ENCODE assay signal across 20 cellular contexts in the genomic region with DNA sequence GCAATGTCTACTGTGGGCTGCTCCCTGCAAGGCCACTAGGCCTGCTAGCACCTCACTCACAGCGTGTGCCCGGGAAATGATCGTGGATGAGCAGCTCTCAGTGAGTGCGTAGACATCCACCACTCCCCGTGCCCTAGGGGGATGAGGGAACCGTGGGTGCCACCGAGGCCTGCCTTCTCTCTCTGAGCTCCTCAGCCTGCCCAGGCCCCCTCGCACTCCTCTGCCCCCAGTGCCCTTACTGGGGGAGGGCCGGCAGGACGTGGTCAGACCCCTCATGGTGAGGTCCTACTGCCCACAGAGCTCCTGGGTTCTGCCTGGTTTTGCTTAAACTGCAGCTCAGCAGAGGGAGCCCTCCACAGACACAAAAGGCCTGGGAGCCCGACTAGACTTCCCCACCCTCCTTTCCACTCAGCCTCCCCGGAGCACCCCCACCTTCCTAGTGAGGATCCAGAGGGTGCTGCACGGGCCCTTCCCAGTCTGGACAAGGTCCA.
DNase-seq lines count a peak whose midpoint lies in the region; FAIRE-seq and TF ChIP-seq lines count a peak whose summit lies in the region.
"Had no signal": no experiment of that assay in that cellular context is flagged by ENCODE, and none has a peak within 500 bp of the region (broad histone marks: within the 10 kb centered on the region; RNA-seq: fewer than 3 reads in every experiment).

No MANE protein-coding gene starts in this region.

- H2AFZ ChIP-seq in H1 (ENCODE audit: low read length), result no peak overlapping the region

- FAIRE-seq in H1 (lab: Jason Lieb, UNC), result no peak
- FAIRE-seq in GM19239 (lab: Jason Lieb, UNC), result no peak
- FAIRE-seq: colon, endometrium, TTC549 had no signal

- H3K14ac ChIP-seq in H1 (ENCODE audit: insufficient read length), result no peak overlapping the region

- H2BK20ac ChIP-seq in H1 (ENCODE audit: low read length), result no peak overlapping the region

- no peaks in the 10 kb centered on the region for H3K27me3 ChIP-seq in H1 (replicated peaks in 1 of 4; ENCODE audit: control insufficient read depth in 3 of 4, extremely low read depth in 1 of 4, insufficient read depth in 3 of 4, low read length in 3 of 4)
- H3K27me3 ChIP-seq in sigmoid colon, result no peaks in the 10 kb centered on the region
- H3K27me3 ChIP-seq: suprapubic skin had no signal

- TF ChIP-seq EP300 in H1 (IDR thresholded peaks at IDR 0.05; ENCODE audit: borderline replicate concordance in 1 of 2, low read depth in 2 of 2, low read length in 2 of 2), result no peak
- TF ChIP-seq EP300 in sigmoid colon (IDR thresholded peaks at IDR 0.05), result no peak

- H3K9ac ChIP-seq in H1 (replicated peaks in 1 of 4; ENCODE audit: extremely low read depth in 1 of 4, low read depth in 3 of 4, low read length in 3 of 4), result no peak overlapping the region

- no peak overlapping the region for H3K56ac ChIP-seq in H1 (replicated peaks; ENCODE audit: insufficient read length, low read depth, low read length)

- H4K91ac ChIP-seq in H1 (replicated peaks; ENCODE audit: insufficient read length, low read length), result no peak overlapping the region

- H4K5ac ChIP-seq in H1 (ENCODE audit: insufficient read length, low read depth, low read length), result no peak overlapping the region

- no peaks in the 10 kb centered on the region for H3K79me2 ChIP-seq in H1 (ENCODE audit: control insufficient read depth in 1 of 2, insufficient read depth in 2 of 2, low read length in 2 of 2)

- no peak for TF ChIP-seq CTCF in H1 (IDR thresholded peaks at IDR 0.05; ENCODE audit: control extremely low read depth in 1 of 3, insufficient read depth in 1 of 3, low read depth in 1 of 3, low read length in 3 of 3)
- no peak for TF ChIP-seq CTCF in sigmoid colon (IDR thresholded peaks at IDR 0.05)

- DNase-seq in Daoy (ENCODE audit: low read depth) (peak; percentile 1), HuH-7 (ENCODE audit: low spot score) (peak; percentile 10), H1 (ENCODE audit: low read depth in 1 of 2, low spot score in 2 of 2) (no peak), sigmoid colon (peak; percentile 40), NCI-H1417 treated with DMSO at 0.1 percent for 48 hours (lab: John Stamatoyannopoulos, UW) (no peak), GM19239 (ENCODE audit: insufficient read length, low spot score) (no peak), SIG-M5 (lab: John Stamatoyannopoulos, UW) (no peak)
- DNase-seq: activated T-cell treated with anti-CD3 and anti-CD28 coated beads, Interleukin-2, amount 50 U/mL, for 1 hour; DMS79; HCEC 1CT; immature natural killer cell; MV-4-11; NCI-H187; NCI-H748 treated with DMSO at 0.1 percent for 48 hours; retina had no signal

- no peak overlapping the region for H3K23ac ChIP-seq in H1 (ENCODE audit: insufficient read length)

- no peak overlapping the region for H3K4me2 ChIP-seq in H1 (ENCODE audit: insufficient read depth in 1 of 2, low read depth in 2 of 2, low read length in 2 of 2)

- H3K79me1 ChIP-seq in H1 (ENCODE audit: low read depth, low read length), result no peaks in the 10 kb centered on the region

- peak overlapping the region; percentile 46; the same call in 1 of the 2 replicates for H4K8ac ChIP-seq in H1 (ENCODE audit: extremely low read depth, insufficient read depth, low read length)

- no peak overlapping the region for H3K27ac ChIP-seq in H1 (ENCODE audit: low read depth, low read length)
- H3K27ac ChIP-seq in sigmoid colon, result no peak overlapping the region
- H3K27ac ChIP-seq: suprapubic skin had no signal

- H3K4me1 ChIP-seq in H1 (replicated peaks in 1 of 4; ENCODE audit: control insufficient read depth in 3 of 4, insufficient read depth in 4 of 4, low read length in 3 of 4) (no peaks in the 10 kb centered on the region), sigmoid colon (no peaks in the 10 kb centered on the region)
- H3K4me1 ChIP-seq: suprapubic skin had no signal

- H3K18ac ChIP-seq in H1 (ENCODE audit: extremely low read depth, low read length), result no peak overlapping the region

- TF ChIP-seq POLR2A in H1 (IDR thresholded peaks at IDR 0.05; ENCODE audit: control extremely low read depth in 1 of 2, low read depth in 2 of 2, low read length in 2 of 2), result no peak
- no peak for TF ChIP-seq POLR2A in sigmoid colon (IDR thresholded peaks at IDR 0.05)

- no peak overlapping the region for H2BK120ac ChIP-seq in H1 (replicated peaks; ENCODE audit: low read depth, low read length)

- H4K20me1 ChIP-seq in H1 (replicated peaks in 1 of 2; ENCODE audit: control insufficient read depth in 1 of 2, insufficient read depth in 2 of 2, low read length in 2 of 2), result peaks cover 0 to 4% of the 10 kb centered on the region in 2 experiments

- H2AK5ac ChIP-seq in H1 (ENCODE audit: low read depth, low read length), result no peak overlapping the region

- H2BK5ac ChIP-seq in H1 (ENCODE audit: low read depth, low read length), result no peak overlapping the region

- POLR2A ChIA-PET in H1 (lab: Charles Lee; ENCODE audit: partially characterized antibody), result no interaction called here

- WGBS in H1 (ENCODE audit: extremely low coverage in 1 of 2, insufficient coverage in 1 of 2, insufficient read length in 1 of 2, insufficient replicate concordance in 2 of 2, low coverage in 1 of 2, low lambda C conversion rate in 2 of 2, missing lambda C conversion rate in 1 of 2), 2 experiments, result 90% methylated on average over 13 of the region's 13 CpGs; no CpG with 5 or more reads in 1 of the 2 experiments
- 78% methylated on average over 13 of the region's 13 CpGs for WGBS in sigmoid colon, 2 donors

- H3K4me3 ChIP-seq in H1 (ENCODE audit: extremely low read depth in 1 of 4, insufficient read depth in 2 of 4, low read depth in 3 of 4, low read length in 4 of 4) (no peak overlapping the region), sigmoid colon (no peak overlapping the region)
- H3K4me3 ChIP-seq: lung, suprapubic skin had no signal

- TF ChIP-seq RAD21 in H1 (IDR thresholded peaks at IDR 0.05 in 1 of 2, conservative IDR thresholded peaks at IDR 0.05 in 1 of 2; ENCODE audit: low read depth in 2 of 2, low read length in 2 of 2), result no peak

- no peak overlapping the region for H3K4ac ChIP-seq in H1 (replicated peaks; ENCODE audit: insufficient read length, low read depth, low read length)

- peaks cover 16 to 67% of the 10 kb centered on the region in 2 experiments; a peak in 3 of 4 replicates for H3K9me3 ChIP-seq in H1 (ENCODE audit: insufficient read depth in 2 of 2, low read depth in 1 of 2, low read length in 1 of 2)
- no peaks in the 10 kb centered on the region for H3K9me3 ChIP-seq in sigmoid colon
- H3K9me3 ChIP-seq: suprapubic skin had no signal

- no peaks in the 10 kb centered on the region for H3K36me3 ChIP-seq in H1 (ENCODE audit: control insufficient read depth in 2 of 4, insufficient read depth in 4 of 4, low read length in 3 of 4)
- no peaks in the 10 kb centered on the region for H3K36me3 ChIP-seq in sigmoid colon
- H3K36me3 ChIP-seq: suprapubic skin had no signal

- H3K23me2 ChIP-seq in H1 (ENCODE audit: low read depth, low read length), result no peaks in the 10 kb centered on the region

- CTCF ChIA-PET in H1 (lab: Charles Lee; ENCODE audit: partially characterized antibody), result no interaction called here

- H2BK12ac ChIP-seq in H1 (ENCODE audit: low read depth, low read length), result no peak overlapping the region

- no peak overlapping the region for H2BK15ac ChIP-seq in H1 (ENCODE audit: low read length)

- intact Hi-C loops in sigmoid colon (cut with DNase I), result no loop called here

Comparison
In these comparisons a context has a peak if more than half of its experiments do, and no peak if none do; other contexts are left out.
1. DNase-seq: peak in Daoy (single experiment), HuH-7 (single experiment) and sigmoid colon (single experiment); none in H1 (0 of 2), NCI-H1417 treated with DMSO at 0.1 percent for 48 hours (single experiment), GM19239 (single experiment) and SIG-M5 (single experiment).